In genomic region chr1:209158851-209159250, GRCh38 we compare ENCODE assay signal across 27 cellular contexts.
"Had no signal": no experiment of that assay in that cellular context is flagged by ENCODE, and none has a peak within 500 bp of the region (broad histone marks: within the 10 kb centered on the region; RNA-seq: fewer than 3 reads in every experiment).

No MANE protein-coding gene starts in this region.

- H3K4me1 ChIP-seq: breast epithelium, foreskin keratinocyte, suprapubic skin had no signal

- H3K4me3 ChIP-seq: breast epithelium, esophagus muscularis mucosa, lower lobe of right lung, suprapubic skin, tibial artery, upper lobe of right lung had no signal

- H3K27ac ChIP-seq: breast epithelium, esophagus muscularis mucosa, foreskin keratinocyte, lower lobe of right lung, suprapubic skin, tibial artery, upper lobe of right lung had no signal

- H3K27me3 ChIP-seq: breast epithelium, suprapubic skin, tibial artery, upper lobe of right lung had no signal

- DNase-seq: activated CD4-positive, alpha-beta memory T cell treated with anti-CD3 and anti-CD28 coated beads, Interleukin-2, amount 10 ng/mL, durations not matched to agents 7 days and 5 days; activated CD4-positive, alpha-beta T cell treated with anti-CD3 and anti-CD28 coated beads for 1 hour; activated CD4-positive, alpha-beta T cell treated with anti-CD3 and anti-CD28 coated beads, Interleukin-2, amount 10 ng/mL, durations not matched to agents 7 days and 5 days; activated CD8-positive, alpha-beta memory T cell treated with anti-CD3 and anti-CD28 coated beads, Interleukin-2, amount 50 U/mL, for 48 hours; activated gamma-delta T cell; activated naive CD4-positive, alpha-beta T cell treated with anti-CD3 and anti-CD28 coated beads, Interleukin-2, amount 10 ng/mL, durations not matched to agents 7 days and 5 days; activated naive CD8-positive, alpha-beta T cell treated with anti-CD3 and anti-CD28 coated beads, Interleukin-2, amount 50 U/mL, for 24 hours; activated T-cell treated with anti-CD3 and anti-CD28 coated beads, Interleukin-2, amount 50 U/mL, for 24 hours; amygdala; central memory CD4-positive, alpha-beta T cell; foreskin keratinocyte; kidney glomerular epithelial cell; lower lobe of right lung; mesenchymal stem cell; natural killer cell; posterior cingulate gyrus; right cardiac atrium; stimulated activated CD4-positive, alpha-beta T cell treated with anti-CD3 and anti-CD28 coated beads, Interleukin-15, amount 100 ng/mL, for 24 hours; stimulated activated CD4-positive, alpha-beta T cell treated with anti-CD3 and anti-CD28 coated beads, Interleukin-2, amount 100 ng/mL, for 24 hours; stimulated activated naive CD4-positive, alpha-beta T cell; T-helper 2 cell; tibial artery; upper lobe of right lung had no signal

- H3K36me3 ChIP-seq: breast epithelium, esophagus muscularis mucosa, lower lobe of right lung, suprapubic skin, tibial artery, upper lobe of right lung had no signal

- H3K9me3 ChIP-seq: breast epithelium, esophagus muscularis mucosa, lower lobe of right lung, suprapubic skin, tibial artery, upper lobe of right lung had no signal

- ATAC-seq: activated naive CD8-positive, alpha-beta T cell treated with anti-CD3 and anti-CD28 coated beads, Interleukin-2, amount 50 U/mL, for 24 hours; foreskin keratinocyte; left lobe of liver; lower lobe of right lung; natural killer cell; right cardiac atrium; upper lobe of right lung had no signal
